12 cellular contexts compared by ENCODE assay signal in the genomic region with DNA sequence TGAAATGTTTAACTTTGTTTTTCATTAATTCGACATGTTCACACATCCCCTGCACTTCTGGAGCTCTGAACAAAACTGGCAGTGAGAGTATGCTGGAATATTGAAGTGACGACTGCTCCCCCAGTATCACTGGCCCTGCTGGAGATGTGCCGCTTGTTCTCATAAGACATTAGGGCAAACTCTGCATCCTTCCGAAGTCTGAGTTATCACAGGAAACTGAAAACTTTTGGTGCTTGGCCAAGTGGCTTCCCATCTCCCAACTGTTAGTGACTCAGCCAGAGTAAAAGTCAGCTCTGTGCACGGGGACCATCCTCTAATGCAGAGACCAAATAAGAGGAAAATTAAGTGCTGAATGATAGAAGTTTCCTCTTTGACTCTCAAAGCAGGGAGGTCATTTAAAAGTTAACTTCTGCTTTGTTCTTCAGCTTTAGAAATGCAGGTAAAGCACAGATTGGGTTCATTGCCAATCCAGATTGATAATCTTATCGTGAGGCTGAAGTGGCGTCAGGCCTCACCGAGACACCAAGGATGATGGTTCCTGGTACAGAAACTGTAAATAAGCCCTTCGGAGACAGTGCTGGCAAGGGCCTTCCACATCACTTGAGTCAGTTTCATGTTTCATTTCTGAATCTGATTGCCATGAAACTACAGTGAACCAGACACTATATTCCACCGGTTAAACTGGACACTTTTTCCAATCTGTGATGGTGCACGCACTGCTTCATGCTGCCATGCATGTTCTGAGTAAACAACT.
DNase-seq lines count a peak whose midpoint lies in the region; ATAC-seq, FAIRE-seq and TF ChIP-seq lines count a peak whose summit lies in the region.
"Had no signal": no experiment of that assay in that cellular context is flagged by ENCODE, and none has a peak within 500 bp of the region (broad histone marks: within the 10 kb centered on the region; RNA-seq: fewer than 3 reads in every experiment).

No MANE protein-coding gene starts in this region.

- intact Hi-C loops in left ventricle myocardium superior (cut with micrococcal nuclease), result no loop called here
- intact Hi-C loops in head of caudate nucleus (cut with DNase I), result no loop called here

- peak overlapping the region; percentile 62 for H3K4me2 ChIP-seq in astrocyte (ENCODE audit: low read length)

- H2AFZ ChIP-seq in astrocyte (ENCODE audit: low read depth, low read length), result no peak overlapping the region

- H3K27me3 ChIP-seq in astrocyte (ENCODE audit: insufficient read depth, low read length), result no peaks in the 10 kb centered on the region
- H3K27me3 ChIP-seq in subcutaneous abdominal adipose tissue (ENCODE audit: control insufficient read depth in 5 of 5, insufficient read depth in 4 of 5, low read length in 5 of 5), result no peaks in the 10 kb centered on the region
- H3K27me3 ChIP-seq: cardiac muscle cell, upper lobe of right lung had no signal

- H3K4me1 Mint-ChIP-seq in astrocyte (ENCODE audit: low read depth, unreplicated experiment), result peaks cover 26% of the 10 kb centered on the region

- H3K36me3 ChIP-seq in astrocyte (ENCODE audit: insufficient read depth, low read length) (no peaks in the 10 kb centered on the region), subcutaneous abdominal adipose tissue (ENCODE audit: control insufficient read depth in 5 of 5, insufficient read depth in 5 of 5, low read length in 5 of 5) (no peaks in the 10 kb centered on the region)
- H3K36me3 ChIP-seq: cardiac muscle cell, upper lobe of right lung had no signal

- H3K4me3 Mint-ChIP-seq in astrocyte (ENCODE audit: unreplicated experiment), result no peak overlapping the region

- peak; percentile 56 for FAIRE-seq in astrocyte (lab: Jason Lieb, UNC)

- H3K9me3 Mint-ChIP-seq in astrocyte (ENCODE audit: unreplicated experiment), result no peaks in the 10 kb centered on the region

- DNase-seq in HCEC 1CT, result peak; percentile 88
- peak; percentile 81 for DNase-seq in astrocyte (ENCODE audit: low read depth)
- no peak for DNase-seq in left ventricle myocardium superior
- DNase-seq in DMS79 (lab: John Stamatoyannopoulos, UW), result no peak
- no peak for DNase-seq in cortex of kidney (lab: John Stamatoyannopoulos, UW)
- DNase-seq in NCI-H146 treated with DMSO at 0.1 percent for 48 hours (lab: John Stamatoyannopoulos, UW; ENCODE audit: unreplicated experiment), result no peak
- no peak for DNase-seq in head of caudate nucleus
- DNase-seq: activated CD4-positive, alpha-beta T cell treated with anti-CD3 and anti-CD28 coated beads, Interleukin-2, amount 50 U/mL, for 1 hour; islet precursor cell; upper lobe of right lung had no signal

- H3K27ac ChIP-seq in astrocyte (ENCODE audit: low read depth, low read length) (peak overlapping the region; percentile 45), subcutaneous abdominal adipose tissue (ENCODE audit: low read depth, low read length) (peak overlapping the region; percentile 21)
- H3K27ac ChIP-seq: cardiac muscle cell, upper lobe of right lung had no signal

- no peaks in the 10 kb centered on the region for H3K36me3 Mint-ChIP-seq in astrocyte (ENCODE audit: low read depth, unreplicated experiment)

- H3K27ac Mint-ChIP-seq in astrocyte (ENCODE audit: unreplicated experiment), result no peak overlapping the region

- H3K9ac ChIP-seq in astrocyte (ENCODE audit: low read length), result peak overlapping the region; percentile 24
- H3K9ac ChIP-seq in subcutaneous abdominal adipose tissue (ENCODE audit: low read length in 5 of 5), result no peak overlapping the region

- peaks cover 4% of the 10 kb centered on the region for H4K20me1 ChIP-seq in astrocyte (ENCODE audit: insufficient read depth, low read length)

- H3K4me1 ChIP-seq in astrocyte (ENCODE audit: insufficient read depth, low read length) (peaks cover 19% of the 10 kb centered on the region), subcutaneous abdominal adipose tissue (ENCODE audit: control insufficient read depth in 5 of 5, insufficient read depth in 5 of 5, low read length in 5 of 5) (peaks cover 0 to 34% (median 17%) of the 10 kb centered on the region in 5 donors)

- no peaks in the 10 kb centered on the region for H3K9me3 ChIP-seq in astrocyte (ENCODE audit: insufficient read depth, low read depth, low read length)
- no peaks in the 10 kb centered on the region for H3K9me3 ChIP-seq in subcutaneous abdominal adipose tissue (ENCODE audit: control insufficient read depth in 5 of 5, low read length in 5 of 5)
- H3K9me3 ChIP-seq: upper lobe of right lung had no signal

- TF ChIP-seq CTCF in astrocyte (IDR thresholded peaks at IDR 0.05; ENCODE audit: insufficient read depth, low read depth, low read length), result no peak

- H3K4me3 ChIP-seq in astrocyte (ENCODE audit: insufficient read depth, low read depth, low read length), result no peak overlapping the region
- H3K4me3 ChIP-seq in subcutaneous abdominal adipose tissue (ENCODE audit: low read depth in 1 of 5, low read length in 5 of 5), result no peak overlapping the region
- H3K4me3 ChIP-seq: cardiac muscle cell, upper lobe of right lung had no signal

- H3K79me2 ChIP-seq in astrocyte (ENCODE audit: insufficient read depth, low read length), result peaks cover 14% of the 10 kb centered on the region

- ATAC-seq in left ventricle myocardium superior, result peak; percentile 81

- H3K27me3 Mint-ChIP-seq in astrocyte (ENCODE audit: low read depth, unreplicated experiment), result no peaks in the 10 kb centered on the region

Comparison
In these comparisons a context has a peak if more than half of its experiments do, and no peak if none do; other contexts are left out.
1. DNase-seq: peak in HCEC 1CT (single experiment) and astrocyte (single experiment); none in left ventricle myocardium superior (single experiment), DMS79 (single experiment), cortex of kidney (single experiment), NCI-H146 treated with DMSO at 0.1 percent for 48 hours (single experiment) and head of caudate nucleus (0 of 42).